8 cellular contexts compared by ENCODE assay signal in the genomic region with DNA sequence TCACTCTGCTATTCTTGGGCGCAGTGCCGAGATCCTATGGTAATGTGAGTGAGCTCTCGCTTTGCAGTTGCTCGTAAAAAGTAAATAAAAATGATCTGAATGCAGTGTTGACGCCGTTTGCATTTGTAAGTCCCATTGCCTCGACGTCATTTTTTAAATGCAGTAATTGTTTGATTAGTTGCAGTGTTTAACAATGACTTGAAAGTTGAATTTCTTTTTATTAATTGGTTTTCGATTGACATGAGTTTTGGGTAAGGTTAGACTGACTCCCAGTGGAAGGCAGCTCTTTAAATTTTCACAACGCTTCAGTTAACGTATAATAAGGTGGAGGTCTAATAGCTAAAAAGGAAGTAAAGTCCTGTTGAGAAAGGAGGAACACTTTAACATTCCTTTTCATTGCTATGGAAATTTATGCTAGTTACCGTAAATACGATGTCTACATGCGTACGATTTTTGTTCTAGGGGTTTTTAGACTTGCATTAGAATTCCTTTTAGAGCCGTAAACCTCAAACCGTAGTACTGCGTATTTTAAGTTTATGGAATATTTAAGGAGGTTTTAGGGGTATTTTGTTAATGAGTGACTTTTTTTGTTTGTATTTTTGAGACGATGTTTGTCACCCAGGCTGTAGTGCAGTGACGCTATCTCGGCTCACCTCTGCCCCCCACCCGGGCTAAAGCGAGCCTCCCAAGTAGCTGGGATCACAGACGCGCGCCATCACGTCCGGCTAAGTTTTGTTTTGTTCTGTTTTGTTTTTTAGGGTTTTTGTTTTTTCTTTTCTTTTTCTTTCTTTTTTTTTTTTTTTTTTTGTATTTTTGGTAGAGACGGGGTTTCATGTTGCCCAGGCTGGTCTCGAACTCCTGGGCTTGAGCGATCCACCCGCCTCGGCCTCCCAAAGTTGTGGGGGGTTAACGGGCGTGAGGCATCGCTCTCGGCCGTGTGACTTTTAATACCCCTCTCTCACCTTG. TPM values are rescaled to one million over a fixed set of nuclear protein-coding genes. Genes with fewer than 3 reads are reported as not detected.
DNase-seq lines count a peak whose midpoint lies in the region; TF ChIP-seq lines count a peak whose summit lies in the region.

No MANE protein-coding gene starts in this region.

- H3K27ac Mint-ChIP-seq in immature natural killer cell, result peak overlapping the region; percentile 98 to 100 (median 100)

- H3K9ac ChIP-seq in OCI-LY3 (ENCODE audit: low read length), result peak overlapping the region; percentile 100

- H4K20me1 ChIP-seq in OCI-LY3 (ENCODE audit: insufficient read depth, low read length), result peaks cover 55% of the 10 kb centered on the region

- H3K36me3 Mint-ChIP-seq in immature natural killer cell, result no peaks in the 10 kb centered on the region

- H3K4me3 Mint-ChIP-seq in immature natural killer cell, result peak overlapping the region; percentile 92 to 100 (median 100)

- TF ChIP-seq CTCF in OCI-LY3 (IDR thresholded peaks at IDR 0.05; ENCODE audit: low read depth, low read length), result no peak; the same call in none of the 2 replicates

- H3K9me3 Mint-ChIP-seq in immature natural killer cell, result peaks cover 0 to 1% (median 0%) of the 10 kb centered on the region in 6 donors

- H3K27me3 ChIP-seq in OCI-LY3 (ENCODE audit: low read depth, low read length), result no peaks in the 10 kb centered on the region

- H3K4me1 Mint-ChIP-seq in immature natural killer cell, result peaks cover 59 to 62% of the 10 kb centered on the region in 2 donors

- peak overlapping the region; percentile 98 for H3K4me2 ChIP-seq in OCI-LY3 (ENCODE audit: low read length)

- no peak overlapping the region for H2AFZ ChIP-seq in OCI-LY3 (ENCODE audit: low read depth, low read length)

- peaks cover 15% of the 10 kb centered on the region for H3K36me3 ChIP-seq in OCI-LY3 (replicated peaks; ENCODE audit: low read depth, low read length)

- WGBS in adipose tissue, 3 donors, result 0 to 1% (median 1%) methylated on average over 38 of the region's 38 CpGs

- H3K9me3 ChIP-seq in OCI-LY3 (ENCODE audit: insufficient read depth, low read length), result no peaks in the 10 kb centered on the region

- H3K27ac ChIP-seq in OCI-LY3 (ENCODE audit: low read length), result peak overlapping the region; percentile 97
- H3K27ac ChIP-seq in adipose tissue (ENCODE audit: low read depth, low read length), result peak overlapping the region; percentile 67

- peaks cover 63% of the 10 kb centered on the region for H3K79me2 ChIP-seq in OCI-LY3 (ENCODE audit: low read length)

- H3K4me1 ChIP-seq in OCI-LY3 (ENCODE audit: low read length), result peaks cover 37% of the 10 kb centered on the region

- DNase-seq in DMS79 treated with DMSO at 0.1 percent for 48 hours (lab: John Stamatoyannopoulos, UW) (peak; percentile 36), DMS79 (lab: John Stamatoyannopoulos, UW) (no peak), immature natural killer cell (peak; percentile 23 to 50 (median 46)), NCI-H1436 (lab: John Stamatoyannopoulos, UW) (no peak), AG08396 (ENCODE audit: low spot score) (no peak)
- peak; percentile 34 for DNase-seq in stimulated activated CD4-positive, alpha-beta T cell treated with anti-CD3 and anti-CD28 coated beads, Interleukin-1b, Interleukin-23, amount 100 ng/mL, for 48 hours

- peak overlapping the region; percentile 96 for H3K4me3 ChIP-seq in OCI-LY3 (ENCODE audit: low read length)

- peaks cover 23 to 33% (median 26%) of the 10 kb centered on the region in 3 donors for H3K27me3 Mint-ChIP-seq in immature natural killer cell (ENCODE audit: low read depth in 3 of 3)

RNA-seq across cellular contexts. Expression of a gene that starts 1.4 kb away (rescaled TPM):
- polyA plus RNA-seq in adipose tissue (100 to 1,000 TPM; 111 to 418 (median 276) TPM), immature natural killer cell (100 to 1,000 TPM; 235 to 280 (median 253) TPM)

Comparison
In these comparisons a context has a peak if more than half of its experiments do, and no peak if none do; other contexts are left out.
1. DNase-seq: peak in DMS79 treated with DMSO at 0.1 percent for 48 hours (single experiment), immature natural killer cell (3 of 3) and stimulated activated CD4-positive, alpha-beta T cell treated with anti-CD3 and anti-CD28 coated beads, Interleukin-1b, Interleukin-23, amount 100 ng/mL, for 48 hours (single experiment); none in DMS79 (single experiment), NCI-H1436 (single experiment) and AG08396 (single experiment).